2 cellular contexts compared by ENCODE assay signal in the genomic region with DNA sequence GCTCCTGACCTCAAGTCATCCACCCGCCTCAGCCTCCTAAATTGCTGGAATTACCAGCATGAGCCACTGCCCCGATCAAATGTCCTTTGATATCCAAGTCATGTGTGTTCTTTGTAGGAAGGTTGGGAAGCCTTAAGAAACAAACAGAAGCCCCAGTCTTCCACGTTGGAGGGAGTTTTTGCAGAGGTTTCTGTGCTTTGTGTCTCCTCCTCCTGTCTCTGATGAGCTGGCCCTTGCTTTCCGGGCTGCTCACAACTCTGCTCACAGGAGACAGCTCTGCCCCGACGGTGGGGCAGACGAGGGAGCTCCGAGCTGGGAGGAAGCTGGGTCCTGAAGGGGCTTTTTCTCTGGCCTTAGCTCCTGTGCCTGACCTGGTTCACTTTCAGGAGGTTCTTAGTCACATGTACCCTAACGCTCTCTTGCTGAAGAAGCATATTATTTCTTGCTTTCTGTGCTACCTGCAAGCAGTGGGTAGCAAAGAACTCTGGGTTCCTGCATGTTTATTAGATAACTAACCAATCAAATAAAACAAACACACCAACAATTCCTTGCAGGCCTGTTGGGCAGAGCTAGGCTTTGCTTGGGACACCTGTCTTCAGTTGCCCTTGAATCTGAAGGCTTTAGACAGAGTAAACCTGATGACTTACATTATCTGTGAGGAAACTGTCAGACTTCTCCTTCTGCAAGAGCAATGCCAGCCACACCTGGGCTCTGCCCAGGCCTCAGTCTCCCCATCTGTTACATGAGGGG.
TF ChIP-seq lines count a peak whose summit lies in the region.

No MANE protein-coding gene starts in this region.

TF ChIP-seq in liver, 16 proteins besides CTCF, POLR2A, EP300 and RAD21:
- TF ChIP-seq GABPA (IDR thresholded peaks at IDR 0.05 in 1 of 2, conservative IDR thresholded peaks at IDR 0.05 in 1 of 2): no peak
- no peak for TF ChIP-seq YY1 (IDR thresholded peaks at IDR 0.05)
- TF ChIP-seq HNF4A (conservative IDR thresholded peaks at IDR 0.05): no peak
- TF ChIP-seq ATF3 (IDR thresholded peaks at IDR 0.05): no peak
- no peak for TF ChIP-seq JUND (IDR thresholded peaks at IDR 0.05)
- TF ChIP-seq, protein P1, sequence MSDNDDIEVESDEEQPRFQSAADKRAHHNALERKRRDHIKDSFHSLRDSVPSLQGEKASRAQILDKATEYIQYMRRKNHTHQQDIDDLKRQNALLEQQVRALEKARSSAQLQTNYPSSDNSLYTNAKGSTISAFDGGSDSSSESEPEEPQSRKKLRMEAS (IDR thresholded peaks at IDR 0.05): no peak
- TF ChIP-seq EGR1 (IDR thresholded peaks at IDR 0.05; ENCODE audit: low read depth in 2 of 2): no peak
- TF ChIP-seq TAF1 (conservative IDR thresholded peaks at IDR 0.05): no peak
- TF ChIP-seq SP1 (IDR thresholded peaks at IDR 0.05): no peak
- no peak for TF ChIP-seq FOXA2 (IDR thresholded peaks at IDR 0.05)
- TF ChIP-seq, protein P2, sequence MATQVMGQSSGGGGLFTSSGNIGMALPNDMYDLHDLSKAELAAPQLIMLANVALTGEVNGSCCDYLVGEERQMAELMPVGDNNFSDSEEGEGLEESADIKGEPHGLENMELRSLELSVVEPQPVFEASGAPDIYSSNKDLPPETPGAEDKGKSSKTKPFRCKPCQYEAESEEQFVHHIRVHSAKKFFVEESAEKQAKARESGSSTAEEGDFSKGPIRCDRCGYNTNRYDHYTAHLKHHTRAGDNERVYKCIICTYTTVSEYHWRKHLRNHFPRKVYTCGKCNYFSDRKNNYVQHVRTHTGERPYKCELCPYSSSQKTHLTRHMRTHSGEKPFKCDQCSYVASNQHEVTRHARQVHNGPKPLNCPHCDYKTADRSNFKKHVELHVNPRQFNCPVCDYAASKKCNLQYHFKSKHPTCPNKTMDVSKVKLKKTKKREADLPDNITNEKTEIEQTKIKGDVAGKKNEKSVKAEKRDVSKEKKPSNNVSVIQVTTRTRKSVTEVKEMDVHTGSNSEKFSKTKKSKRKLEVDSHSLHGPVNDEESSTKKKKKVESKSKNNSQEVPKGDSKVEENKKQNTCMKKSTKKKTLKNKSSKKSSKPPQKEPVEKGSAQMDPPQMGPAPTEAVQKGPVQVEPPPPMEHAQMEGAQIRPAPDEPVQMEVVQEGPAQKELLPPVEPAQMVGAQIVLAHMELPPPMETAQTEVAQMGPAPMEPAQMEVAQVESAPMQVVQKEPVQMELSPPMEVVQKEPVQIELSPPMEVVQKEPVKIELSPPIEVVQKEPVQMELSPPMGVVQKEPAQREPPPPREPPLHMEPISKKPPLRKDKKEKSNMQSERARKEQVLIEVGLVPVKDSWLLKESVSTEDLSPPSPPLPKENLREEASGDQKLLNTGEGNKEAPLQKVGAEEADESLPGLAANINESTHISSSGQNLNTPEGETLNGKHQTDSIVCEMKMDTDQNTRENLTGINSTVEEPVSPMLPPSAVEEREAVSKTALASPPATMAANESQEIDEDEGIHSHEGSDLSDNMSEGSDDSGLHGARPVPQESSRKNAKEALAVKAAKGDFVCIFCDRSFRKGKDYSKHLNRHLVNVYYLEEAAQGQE (IDR thresholded peaks at IDR 0.05): no peak
- TF ChIP-seq ZBTB33 (IDR thresholded peaks at IDR 0.05): no peak
- no peak for TF ChIP-seq FOXA1 (IDR thresholded peaks at IDR 0.05)
- no peak for TF ChIP-seq HNF4G (IDR thresholded peaks at IDR 0.05)

TF ChIP-seq in HepG2, 621 proteins besides CTCF, POLR2A, EP300 and RAD21:
- TF ChIP-seq, protein P3, sequence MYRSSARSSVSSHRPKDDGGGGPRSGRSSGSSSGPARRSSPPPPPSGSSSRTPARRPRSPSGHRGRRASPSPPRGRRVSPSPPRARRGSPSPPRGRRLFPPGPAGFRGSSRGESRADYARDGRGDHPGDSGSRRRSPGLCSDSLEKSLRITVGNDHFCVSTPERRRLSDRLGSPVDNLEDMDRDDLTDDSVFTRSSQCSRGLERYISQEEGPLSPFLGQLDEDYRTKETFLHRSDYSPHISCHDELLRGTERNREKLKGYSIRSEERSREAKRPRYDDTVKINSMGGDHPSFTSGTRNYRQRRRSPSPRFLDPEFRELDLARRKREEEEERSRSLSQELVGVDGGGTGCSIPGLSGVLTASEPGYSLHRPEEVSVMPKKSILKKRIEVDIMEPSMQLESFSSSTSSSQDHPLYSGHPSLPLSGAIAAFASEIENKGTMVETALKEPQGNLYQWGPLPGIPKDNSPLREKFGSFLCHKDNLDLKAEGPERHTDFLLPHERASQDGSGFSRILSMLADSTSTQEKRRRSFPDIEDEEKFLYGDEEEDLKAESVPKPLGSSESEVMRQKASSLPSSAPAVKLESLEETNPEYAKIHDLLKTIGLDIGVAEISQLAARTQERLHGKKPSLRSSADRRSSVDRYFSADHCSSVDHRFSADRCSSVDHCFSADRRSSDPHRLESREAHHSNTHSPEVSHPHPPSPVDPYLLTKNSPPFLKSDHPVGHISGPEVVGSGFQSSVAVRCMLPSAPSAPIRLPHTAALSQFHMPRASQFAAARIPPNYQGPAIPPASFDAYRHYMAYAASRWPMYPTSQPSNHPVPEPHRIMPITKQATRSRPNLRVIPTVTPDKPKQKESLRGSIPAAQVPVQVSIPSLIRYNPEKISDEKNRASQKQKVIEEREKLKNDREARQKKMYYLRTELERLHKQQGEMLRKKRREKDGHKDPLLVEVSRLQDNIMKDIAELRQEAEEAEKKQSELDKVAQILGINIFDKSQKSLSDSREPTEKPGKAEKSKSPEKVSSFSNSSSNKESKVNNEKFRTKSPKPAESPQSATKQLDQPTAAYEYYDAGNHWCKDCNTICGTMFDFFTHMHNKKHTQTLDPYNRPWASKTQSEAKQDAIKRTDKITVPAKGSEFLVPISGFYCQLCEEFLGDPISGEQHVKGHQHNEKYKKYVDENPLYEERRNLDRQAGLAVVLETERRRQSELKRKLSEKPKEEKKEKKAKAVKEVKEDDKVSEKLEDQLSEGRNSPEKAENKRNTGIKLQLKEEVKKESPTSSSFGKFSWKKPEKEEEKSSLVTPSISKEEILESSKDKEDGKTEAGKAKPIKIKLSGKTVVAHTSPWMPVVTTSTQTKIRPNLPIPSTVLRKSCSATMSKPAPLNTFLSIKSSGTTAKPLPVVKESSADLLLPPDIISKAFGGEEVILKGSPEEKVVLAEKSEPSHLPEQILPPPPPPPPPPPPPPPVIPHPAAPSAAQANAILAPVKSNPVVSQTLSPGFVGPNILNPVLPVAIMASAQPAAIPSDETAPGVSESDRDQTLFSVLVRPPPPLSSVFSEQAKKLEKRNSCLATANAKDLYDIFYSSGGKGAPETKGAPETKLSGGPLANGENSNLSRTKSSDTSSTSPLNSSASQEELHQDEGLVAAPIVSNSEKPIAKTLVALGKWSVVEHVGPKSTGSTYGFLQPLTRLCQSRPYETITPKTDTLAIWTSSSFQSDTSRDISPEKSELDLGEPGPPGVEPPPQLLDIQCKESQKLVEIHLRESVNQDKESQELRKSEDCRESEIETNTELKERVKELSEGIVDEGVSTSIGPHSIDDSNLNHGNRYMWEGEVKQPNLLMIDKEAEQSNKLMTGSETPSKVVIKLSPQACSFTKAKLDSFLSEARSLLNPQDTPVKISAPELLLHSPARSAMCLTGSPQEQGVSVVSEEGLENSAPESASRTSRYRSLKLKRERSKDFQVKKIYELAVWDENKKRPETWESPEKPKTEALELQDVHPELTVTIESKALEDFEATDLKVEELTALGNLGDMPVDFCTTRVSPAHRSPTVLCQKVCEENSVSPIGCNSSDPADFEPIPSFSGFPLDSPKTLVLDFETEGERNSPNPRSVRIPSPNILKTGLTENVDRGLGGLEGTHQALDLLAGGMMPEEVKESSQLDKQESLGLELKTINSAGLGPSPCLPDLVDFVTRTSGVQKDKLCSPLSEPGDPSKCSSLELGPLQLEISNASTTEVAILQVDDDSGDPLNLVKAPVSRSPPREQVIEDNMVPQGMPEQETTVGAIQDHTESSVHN (CRISPR knock-in tag; IDR thresholded peaks at IDR 0.05): no peak
- TF ChIP-seq ZNF326 (CRISPR knock-in tag; IDR thresholded peaks at IDR 0.05; ENCODE audit: borderline replicate concordance) (no peak), LRRFIP1 (CRISPR knock-in tag; conservative IDR thresholded peaks at IDR 0.05) (no peak), ZBTB39 (CRISPR knock-in tag; IDR thresholded peaks at IDR 0.05) (no peak), ETV6 (CRISPR knock-in tag; conservative IDR thresholded peaks at IDR 0.05) (no peak), LCORL (IDR thresholded peaks at IDR 0.05) (no peak), LCORL (CRISPR knock-in tag; IDR thresholded peaks at IDR 0.05) (no peak), SMC3 (IDR thresholded peaks at IDR 0.05; ENCODE audit: low read length) (no peak), BHLHE40 (IDR thresholded peaks at IDR 0.05; ENCODE audit: low read length) (no peak), ZNF619 (CRISPR knock-in tag; IDR thresholded peaks at IDR 0.05) (no peak), SAFB2 (CRISPR knock-in tag; IDR thresholded peaks at IDR 0.05; ENCODE audit: borderline replicate concordance, low read depth) (no peak), ZBTB7B (CRISPR knock-in tag; IDR thresholded peaks at IDR 0.05) (no peak), GPBP1L1 (CRISPR knock-in tag; IDR thresholded peaks at IDR 0.05) (no peak)
- TF ChIP-seq, protein P4, sequence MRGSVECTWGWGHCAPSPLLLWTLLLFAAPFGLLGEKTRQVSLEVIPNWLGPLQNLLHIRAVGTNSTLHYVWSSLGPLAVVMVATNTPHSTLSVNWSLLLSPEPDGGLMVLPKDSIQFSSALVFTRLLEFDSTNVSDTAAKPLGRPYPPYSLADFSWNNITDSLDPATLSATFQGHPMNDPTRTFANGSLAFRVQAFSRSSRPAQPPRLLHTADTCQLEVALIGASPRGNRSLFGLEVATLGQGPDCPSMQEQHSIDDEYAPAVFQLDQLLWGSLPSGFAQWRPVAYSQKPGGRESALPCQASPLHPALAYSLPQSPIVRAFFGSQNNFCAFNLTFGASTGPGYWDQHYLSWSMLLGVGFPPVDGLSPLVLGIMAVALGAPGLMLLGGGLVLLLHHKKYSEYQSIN (CRISPR knock-in tag; IDR thresholded peaks at IDR 0.05; ENCODE audit: borderline replicate concordance): no peak
- TF ChIP-seq, protein P5, sequence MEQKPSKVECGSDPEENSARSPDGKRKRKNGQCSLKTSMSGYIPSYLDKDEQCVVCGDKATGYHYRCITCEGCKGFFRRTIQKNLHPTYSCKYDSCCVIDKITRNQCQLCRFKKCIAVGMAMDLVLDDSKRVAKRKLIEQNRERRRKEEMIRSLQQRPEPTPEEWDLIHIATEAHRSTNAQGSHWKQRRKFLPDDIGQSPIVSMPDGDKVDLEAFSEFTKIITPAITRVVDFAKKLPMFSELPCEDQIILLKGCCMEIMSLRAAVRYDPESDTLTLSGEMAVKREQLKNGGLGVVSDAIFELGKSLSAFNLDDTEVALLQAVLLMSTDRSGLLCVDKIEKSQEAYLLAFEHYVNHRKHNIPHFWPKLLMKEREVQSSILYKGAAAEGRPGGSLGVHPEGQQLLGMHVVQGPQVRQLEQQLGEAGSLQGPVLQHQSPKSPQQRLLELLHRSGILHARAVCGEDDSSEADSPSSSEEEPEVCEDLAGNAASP (CRISPR knock-in tag; IDR thresholded peaks at IDR 0.05; ENCODE audit: borderline replicate concordance): no peak
- TF ChIP-seq, protein P6, sequence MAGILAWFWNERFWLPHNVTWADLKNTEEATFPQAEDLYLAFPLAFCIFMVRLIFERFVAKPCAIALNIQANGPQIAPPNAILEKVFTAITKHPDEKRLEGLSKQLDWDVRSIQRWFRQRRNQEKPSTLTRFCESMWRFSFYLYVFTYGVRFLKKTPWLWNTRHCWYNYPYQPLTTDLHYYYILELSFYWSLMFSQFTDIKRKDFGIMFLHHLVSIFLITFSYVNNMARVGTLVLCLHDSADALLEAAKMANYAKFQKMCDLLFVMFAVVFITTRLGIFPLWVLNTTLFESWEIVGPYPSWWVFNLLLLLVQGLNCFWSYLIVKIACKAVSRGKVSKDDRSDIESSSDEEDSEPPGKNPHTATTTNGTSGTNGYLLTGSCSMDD (CRISPR knock-in tag; IDR thresholded peaks at IDR 0.05): no peak
- TF ChIP-seq, protein P7, sequence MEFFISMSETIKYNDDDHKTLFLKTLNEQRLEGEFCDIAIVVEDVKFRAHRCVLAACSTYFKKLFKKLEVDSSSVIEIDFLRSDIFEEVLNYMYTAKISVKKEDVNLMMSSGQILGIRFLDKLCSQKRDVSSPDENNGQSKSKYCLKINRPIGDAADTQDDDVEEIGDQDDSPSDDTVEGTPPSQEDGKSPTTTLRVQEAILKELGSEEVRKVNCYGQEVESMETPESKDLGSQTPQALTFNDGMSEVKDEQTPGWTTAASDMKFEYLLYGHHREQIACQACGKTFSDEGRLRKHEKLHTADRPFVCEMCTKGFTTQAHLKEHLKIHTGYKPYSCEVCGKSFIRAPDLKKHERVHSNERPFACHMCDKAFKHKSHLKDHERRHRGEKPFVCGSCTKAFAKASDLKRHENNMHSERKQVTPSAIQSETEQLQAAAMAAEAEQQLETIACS (CRISPR knock-in tag; IDR thresholded peaks at IDR 0.05): no peak
